Comparison of ENCODE assay signal across 8 cellular contexts in genomic region chr17:35063514-35064223, GRCh38. TPM values are rescaled to one million over a fixed set of nuclear protein-coding genes. Genes with fewer than 3 reads are reported as not detected.
DNase-seq lines count a peak whose midpoint lies in the region; ATAC-seq and TF ChIP-seq lines count a peak whose summit lies in the region.

RFFL (minus strand) TSS chr17:35063707; CDS start chr17:35026553, 37,154 bp downstream.

- CTCF ChIA-PET in activated CD4-positive, alpha-beta memory T cell treated with anti-CD3 and anti-CD28 coated beads for 36 hours (lab: Charles Lee): interaction anchor here (0.7 to 3.4 kb wide), 16 partner anchors 9 to 83 kb away, joined by 3 to 18 read pairs (median 6); partner anchors contain the start of gene RAD51D

- H3K27me3 ChIP-seq in ectodermal cell (ENCODE audit: control insufficient read depth, insufficient read depth, low read length, poor library complexity, severe bottlenecking) (peaks cover 22% of the 10 kb centered on the region), lower lobe of right lung (ENCODE audit: low read depth) (no peaks in the 10 kb centered on the region)

- WGBS in ectodermal cell, 2 experiments: 0 to 2% methylated on average over 6 of the region's 6 CpGs

- H3K27ac ChIP-seq in ectodermal cell (ENCODE audit: insufficient read depth, low read depth, low read length, poor library complexity, severe bottlenecking) (peak within 1 kb of the TSS; percentile 50), lower lobe of right lung (peak within 1 kb of the TSS; percentile 85)

- peaks cover 25% of the 10 kb centered on the region for H3K36me3 Mint-ChIP-seq in activated CD4-positive, alpha-beta memory T cell treated with anti-CD3 and anti-CD28 coated beads for 36 hours

- intact Hi-C loops in activated CD4-positive, alpha-beta memory T cell treated with anti-CD3 and anti-CD28 coated beads for 36 hours (cut with micrococcal nuclease): loop anchor here (1.0 to 5.0 kb wide), 9 partner anchors 10 to 744 kb away; partner anchors contain the start of genes LIG3 and TAF15
- intact Hi-C loops in lower lobe of right lung (cut with DNase I): no loop called here

- H3K4me1 ChIP-seq in ectodermal cell (ENCODE audit: control insufficient read depth, insufficient read depth, low read length) (peaks cover 8% of the 10 kb centered on the region), lower lobe of right lung (peaks cover 26% of the 10 kb centered on the region)

- no peaks in the 10 kb centered on the region for H3K27me3 Mint-ChIP-seq in activated CD4-positive, alpha-beta memory T cell treated with anti-CD3 and anti-CD28 coated beads for 36 hours

- ATAC-seq in GM19025 (IDR thresholded peaks at IDR 0.05; ENCODE audit: low read depth, unreplicated experiment) (peak; percentile 86), HG03342 (IDR thresholded peaks at IDR 0.05; ENCODE audit: unreplicated experiment) (peak; percentile 81), lower lobe of right lung (peak; percentile 98 to 99)

- no peaks in the 10 kb centered on the region for H3K9me3 Mint-ChIP-seq in activated CD4-positive, alpha-beta memory T cell treated with anti-CD3 and anti-CD28 coated beads for 36 hours

- peak within 1 kb of the TSS; percentile 76 for H3K27ac Mint-ChIP-seq in activated CD4-positive, alpha-beta memory T cell treated with anti-CD3 and anti-CD28 coated beads for 36 hours

- peak within 1 kb of the TSS; percentile 35 for H3K4me3 Mint-ChIP-seq in activated CD4-positive, alpha-beta memory T cell treated with anti-CD3 and anti-CD28 coated beads for 36 hours

- no peaks in the 10 kb centered on the region for H3K9me3 ChIP-seq in ectodermal cell (ENCODE audit: control insufficient read depth, low read length)
- H3K9me3 ChIP-seq in lower lobe of right lung: no peaks in the 10 kb centered on the region

- TF ChIP-seq CTCF in lower lobe of right lung (IDR thresholded peaks at IDR 0.05): no peak

- DNase-seq in AG20443 (ENCODE audit: low spot score): peak; percentile 96
- DNase-seq in NCI-H526 treated with DMSO at 0.1 percent for 48 hours (lab: John Stamatoyannopoulos, UW): peak; percentile 86
- DNase-seq in activated CD4-positive, alpha-beta memory T cell treated with anti-CD3 and anti-CD28 coated beads for 36 hours: peak; percentile 95
- peak; percentile 89 for DNase-seq in lower lobe of right lung
- DNase-seq in stimulated activated CD4-positive, alpha-beta T cell treated with anti-CD3 and anti-CD28 coated beads, TNF-alpha, amount 100 ng/mL, for 24 hours (ENCODE audit: low read depth in 3 of 3): peak; percentile 70 to 83 (median 82)

- no peaks in the 10 kb centered on the region for H3K36me3 ChIP-seq in ectodermal cell (ENCODE audit: control insufficient read depth, insufficient read depth, low read length)
- H3K36me3 ChIP-seq in lower lobe of right lung: no peaks in the 10 kb centered on the region

- H3K4me1 Mint-ChIP-seq in activated CD4-positive, alpha-beta memory T cell treated with anti-CD3 and anti-CD28 coated beads for 36 hours (ENCODE audit: low read depth): peaks cover 65% of the 10 kb centered on the region

- POLR2A ChIA-PET in activated CD4-positive, alpha-beta memory T cell treated with anti-CD3 and anti-CD28 coated beads for 36 hours (lab: Charles Lee): interaction anchor here (0.6 to 4.0 kb wide), 19 partner anchors 10 to 700 kb away, joined by 3 to 41 read pairs (median 5); partner anchors contain the start of genes LIG3 and SLFN5

- no peak within 1 kb of the TSS for H3K4me3 ChIP-seq in ectodermal cell (ENCODE audit: insufficient read depth, low read depth, low read length)
- H3K4me3 ChIP-seq in lower lobe of right lung: peak within 1 kb of the TSS; percentile 38

RNA-seq across cellular contexts. Expression of gene RFFL, which starts in this region (rescaled TPM):
- 10 to 100 TPM; 30.5 to 32.8 TPM for total RNA-seq in activated CD4-positive, alpha-beta memory T cell treated with anti-CD3 and anti-CD28 coated beads for 36 hours
- 9.4 TPM for polyA plus RNA-seq in ectodermal cell (2013, experiment 1 of 4)
- 10.1 TPM for polyA plus RNA-seq in ectodermal cell (2013, experiment 2 of 4)
- polyA plus RNA-seq in ectodermal cell (2013, experiment 3 of 4): 9.2 TPM
- 11.2 TPM for polyA plus RNA-seq in ectodermal cell (2013, experiment 4 of 4)
- 27.6 TPM for total RNA-seq in lower lobe of right lung
